9 cellular contexts compared by ENCODE assay signal in the genomic region with DNA sequence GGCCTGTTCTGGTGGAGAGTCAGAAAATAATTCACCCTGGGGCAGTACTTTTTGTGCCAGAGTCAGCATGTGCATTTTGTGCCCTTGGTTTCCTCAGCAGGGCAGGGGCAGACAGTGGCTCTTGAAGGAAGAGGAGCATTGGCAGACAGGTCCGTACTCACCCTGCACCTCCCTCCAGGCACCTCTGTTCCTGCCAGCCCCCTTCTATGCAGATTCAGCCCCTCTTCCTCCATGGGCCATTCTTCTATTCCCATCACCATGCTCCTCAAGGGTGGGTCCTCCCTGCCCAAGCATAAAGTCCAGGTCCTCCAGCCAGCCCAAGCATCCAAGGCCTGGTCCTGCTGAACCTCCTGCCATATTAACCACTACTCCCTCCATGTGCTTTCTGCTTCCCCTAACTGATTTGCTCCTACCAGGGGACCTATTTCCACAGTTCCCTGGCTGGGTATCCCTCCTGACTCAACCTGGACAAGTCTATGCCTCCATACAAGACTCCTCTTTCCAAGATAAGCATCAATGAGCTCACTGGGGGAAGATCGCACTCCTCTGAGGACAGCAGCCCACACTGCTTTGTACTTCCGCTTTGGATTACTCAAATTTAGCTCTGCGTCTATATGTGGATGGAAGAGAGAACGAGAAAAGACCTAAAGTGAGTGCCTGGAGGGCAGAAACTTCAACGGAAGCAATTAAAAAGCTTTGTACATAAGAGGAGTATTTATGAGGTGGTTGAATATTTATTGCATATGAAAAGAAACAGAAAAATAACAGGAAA. TPM values are rescaled to one million over a fixed set of nuclear protein-coding genes. Genes with fewer than 3 reads are reported as not detected.
DNase-seq lines count a peak whose midpoint lies in the region; ATAC-seq, FAIRE-seq and TF ChIP-seq lines count a peak whose summit lies in the region.
"Had no signal": no experiment of that assay in that cellular context is flagged by ENCODE, and none has a peak within 500 bp of the region (broad histone marks: within the 10 kb centered on the region; RNA-seq: fewer than 3 reads in every experiment).

No MANE protein-coding gene starts in this region.

- no peak overlapping the region for H3K9ac ChIP-seq in endodermal cell (ENCODE audit: extremely low read depth, low read length, poor library complexity, severe bottlenecking)

- H3K4me1 ChIP-seq in effector memory CD4-positive, alpha-beta T cell (ENCODE audit: control insufficient read depth, insufficient read depth, low read length, poor library complexity, severe bottlenecking) = peaks cover 21% of the 10 kb centered on the region
- H3K4me1 ChIP-seq in Caco-2 (no peaks in the 10 kb centered on the region), endodermal cell (ENCODE audit: control insufficient read depth, insufficient read depth, low read length) (no peaks in the 10 kb centered on the region)

- H3K36me3 Mint-ChIP-seq in Caco-2 (ENCODE audit: insufficient read depth, unreplicated experiment) (no peaks in the 10 kb centered on the region), endodermal cell (ENCODE audit: low read depth) (no peaks in the 10 kb centered on the region)

- H3K9me3 Mint-ChIP-seq in Caco-2 (ENCODE audit: unreplicated experiment) = no peaks in the 10 kb centered on the region
- no peaks in the 10 kb centered on the region for H3K9me3 Mint-ChIP-seq in endodermal cell

- H3K4me3 ChIP-seq in effector memory CD4-positive, alpha-beta T cell (ENCODE audit: insufficient read depth, low read depth, low read length, poor library complexity, severe bottlenecking) = no peak overlapping the region
- no peak overlapping the region for H3K4me3 ChIP-seq in Caco-2 (ENCODE audit: low read depth, low read length)
- H3K4me3 ChIP-seq in endodermal cell (ENCODE audit: low read length) = no peak overlapping the region

- WGBS in endodermal cell (ENCODE audit: insufficient coverage in 1 of 2, insufficient read length in 1 of 2), 2 experiments = 84 to 91% methylated on average over 6 of the region's 6 CpGs

- no peak for TF ChIP-seq POLR2A in GM12892 (IDR thresholded peaks at IDR 0.05; ENCODE audit: low read depth, low read length)

- H3K4me1 Mint-ChIP-seq in Caco-2 (ENCODE audit: low read depth, unreplicated experiment) (no peaks in the 10 kb centered on the region), endodermal cell (no peaks in the 10 kb centered on the region)

- intact Hi-C loops in Caco-2 (cut with micrococcal nuclease; ENCODE audit: unreplicated experiment) = no loop called here

- no TSS peak for BruUV-seq in Caco-2 (replicated peaks; lab: Mats Ljungman, UMichigan)

- TF ChIP-seq CTCF in Caco-2 (IDR thresholded peaks at IDR 0.05; ENCODE audit: insufficient read depth in 1 of 2, low read depth in 1 of 2, low read length in 1 of 2, severe bottlenecking in 1 of 2, unreplicated experiment in 1 of 2) (no peak), endodermal cell (conservative IDR thresholded peaks at IDR 0.05) (no peak)

- peak overlapping the region; percentile 73 for H3K27ac ChIP-seq in effector memory CD4-positive, alpha-beta T cell (ENCODE audit: insufficient read depth, low read length, poor library complexity, severe bottlenecking)
- no peak overlapping the region for H3K27ac ChIP-seq in endodermal cell (ENCODE audit: low read depth, low read length)

- no peaks in the 10 kb centered on the region for H3K9me3 ChIP-seq in effector memory CD4-positive, alpha-beta T cell (ENCODE audit: control insufficient read depth, low read length)
- H3K9me3 ChIP-seq in Caco-2 (no peaks in the 10 kb centered on the region), endodermal cell (ENCODE audit: control insufficient read depth, low read length) (no peaks in the 10 kb centered on the region)

- H3K27me3 Mint-ChIP-seq in Caco-2 (ENCODE audit: insufficient read depth, unreplicated experiment) (peaks cover 19% of the 10 kb centered on the region), endodermal cell (ENCODE audit: insufficient read depth) (peaks cover 4% of the 10 kb centered on the region)

- DNase-seq in M059J (ENCODE audit: low read depth) (peak; percentile 22), GM12892 (ENCODE audit: insufficient read length) (no peak), Caco-2 (no peak), endodermal cell (no peak)
- no peak for DNase-seq in effector memory CD4-positive, alpha-beta T cell

- H3K4me3 Mint-ChIP-seq in Caco-2 (ENCODE audit: unreplicated experiment) (no peak overlapping the region), endodermal cell (no peak overlapping the region)

- ATAC-seq in GM18873 (IDR thresholded peaks at IDR 0.05; ENCODE audit: low FRiP score, unreplicated experiment) (peak; percentile 13), HG02610 (IDR thresholded peaks at IDR 0.05; ENCODE audit: unreplicated experiment) (peak; percentile 5), GM18520 (IDR thresholded peaks at IDR 0.05; ENCODE audit: unreplicated experiment) (no peak)

- POLR2A ChIA-PET in Caco-2 (lab: Charles Lee) = no interaction called here

- CTCF ChIA-PET in Caco-2 (lab: Charles Lee) = interaction anchor here (1.0 kb wide), 1 partner anchor 20 kb away, joined by 3 read pairs; no protein-coding TSS in a partner anchor

- H3K36me3 ChIP-seq in effector memory CD4-positive, alpha-beta T cell (ENCODE audit: control insufficient read depth, insufficient read depth, low read length) = no peaks in the 10 kb centered on the region
- H3K36me3 ChIP-seq in Caco-2 (ENCODE audit: control insufficient read depth, insufficient read depth, low read length) (no peaks in the 10 kb centered on the region), endodermal cell (ENCODE audit: control insufficient read depth, insufficient read depth, low read length) (no peaks in the 10 kb centered on the region)

- H3K27ac Mint-ChIP-seq in Caco-2 (ENCODE audit: unreplicated experiment) (no peak overlapping the region), endodermal cell (no peak overlapping the region)

- FAIRE-seq in GM12892 (lab: Jason Lieb, UNC) = no peak

- no peaks in the 10 kb centered on the region for H3K27me3 ChIP-seq in effector memory CD4-positive, alpha-beta T cell (replicated peaks; ENCODE audit: control insufficient read depth, insufficient read depth, low read length, poor library complexity, severe bottlenecking)
- H3K27me3 ChIP-seq in Caco-2 (replicated peaks; ENCODE audit: control insufficient read depth, insufficient read depth, low read length) (peaks cover 2% of the 10 kb centered on the region; the same call in 1 of the 2 replicates), endodermal cell (ENCODE audit: control insufficient read depth, insufficient read depth, low read length, poor library complexity, severe bottlenecking) (peaks cover 9% of the 10 kb centered on the region)

RNA-seq across cellular contexts. Expression of gene ACSL6, which starts 9.3 kb away (rescaled TPM):
- total RNA-seq in M059J (2014; rRNA removed; shearing (Covaris generic)) = not detected in 2 replicates
- polyA plus RNA-seq in GM12892 (2012; ENCODE audit: missing spikeins) = not detected
- total RNA-seq in Caco-2 (2022) (0.19 and 1.4 TPM in 2 replicates), endodermal cell (under 1 TPM; 0.04 to 0.73 TPM)
- 1.4 TPM for polyA plus RNA-seq in endodermal cell (2013, experiment 1 of 2)
- polyA plus RNA-seq in endodermal cell (2013, experiment 2 of 2) = 0.29 TPM

RNA-seq across cellular contexts. Expression of gene IL3, which starts 39.7 kb away (rescaled TPM):
- not detected in 2 replicates for total RNA-seq in M059J (2014; rRNA removed; shearing (Covaris generic))
- polyA plus RNA-seq in GM12892 (2012; ENCODE audit: missing spikeins) = not detected
- total RNA-seq in Caco-2 (2022) = not detected in 2 replicates
- total RNA-seq in endodermal cell = not detected
- not detected for polyA plus RNA-seq in endodermal cell (2013, experiment 1 of 2)
- polyA plus RNA-seq in endodermal cell (2013, experiment 2 of 2) = not detected
- total RNA-seq: fibroblast of lung had no signal
- polyA plus RNA-seq: fibroblast of lung had no signal

RNA-seq across cellular contexts. Expression of gene CSF2, which starts 52.8 kb away (rescaled TPM):
- 6.3 and 16.8 TPM in 2 replicates for total RNA-seq in M059J (2014; rRNA removed; shearing (Covaris generic))
- polyA plus RNA-seq in GM12892 (2012; ENCODE audit: missing spikeins) = not detected
- total RNA-seq in Caco-2 (2022) = not detected in 2 replicates
- not detected for total RNA-seq in endodermal cell
- not detected for polyA plus RNA-seq in endodermal cell (2013, experiment 1 of 2)
- polyA plus RNA-seq in endodermal cell (2013, experiment 2 of 2) = not detected
